15 cellular contexts compared by ENCODE assay signal in genomic region chr16:82938108-82938507, GRCh38.
A peak's percentile ranks its signal among the peaks of the same experiment; 100 is the strongest.
DNase-seq lines count a peak whose midpoint lies in the region; ATAC-seq and TF ChIP-seq lines count a peak whose summit lies in the region.
"Had no signal": no experiment of that assay in that cellular context is flagged by ENCODE, and none has a peak within 500 bp of the region (broad histone marks: within the 10 kb centered on the region; RNA-seq: fewer than 3 reads in every experiment).

No MANE protein-coding gene starts in this region.

- H3K27me3 Mint-ChIP-seq in natural killer cell (ENCODE audit: low read depth in 2 of 2) (no peaks in the 10 kb centered on the region), immature natural killer cell (ENCODE audit: low read depth in 3 of 3) (peaks cover 1 to 19% (median 3%) of the 10 kb centered on the region in 3 donors), neural crest cell (ENCODE audit: low read depth) (peaks cover 4% of the 10 kb centered on the region)
- no peaks in the 10 kb centered on the region for H3K27me3 Mint-ChIP-seq in natural killer cell treated with Interleukin-12 subunit alpha and Interleukin-12 subunit beta and Interleukin-15 and Interleukin-18, amount 100 ng/mL, for 72 hours
- H3K27me3 Mint-ChIP-seq: CD4-positive, alpha-beta T cell had no signal

- no peak for ATAC-seq in natural killer cell
- no peak for ATAC-seq in natural killer cell treated with Interleukin-12 subunit alpha and Interleukin-12 subunit beta and Interleukin-15 and Interleukin-18, amount 100 ng/mL, for 72 hours
- ATAC-seq: A549 had no signal

- no peak for TF ChIP-seq CTCF in natural killer cell (IDR thresholded peaks at IDR 0.05)
- no peak for TF ChIP-seq CTCF in neural crest cell (conservative IDR thresholded peaks at IDR 0.05)

- H3K27ac Mint-ChIP-seq in natural killer cell: peak overlapping the region; percentile 81 to 84
- H3K27ac Mint-ChIP-seq in natural killer cell treated with Interleukin-12 subunit alpha and Interleukin-12 subunit beta and Interleukin-15 and Interleukin-18, amount 100 ng/mL, for 72 hours: no peak overlapping the region
- peak overlapping the region in 4 of 6 donors; percentile 47 to 75 (median 54) for H3K27ac Mint-ChIP-seq in immature natural killer cell
- H3K27ac Mint-ChIP-seq in neural crest cell (ENCODE audit: unreplicated experiment): peak overlapping the region; percentile 12
- H3K27ac Mint-ChIP-seq: CD4-positive, alpha-beta T cell had no signal

- peaks cover 13% of the 10 kb centered on the region for H3K36me3 Mint-ChIP-seq in natural killer cell
- peaks cover 19% of the 10 kb centered on the region for H3K36me3 Mint-ChIP-seq in natural killer cell treated with Interleukin-12 subunit alpha and Interleukin-12 subunit beta and Interleukin-15 and Interleukin-18, amount 100 ng/mL, for 72 hours
- H3K36me3 Mint-ChIP-seq in immature natural killer cell: peaks cover 1 to 10% (median 4%) of the 10 kb centered on the region in 3 donors
- peaks cover 8% of the 10 kb centered on the region for H3K36me3 Mint-ChIP-seq in neural crest cell (ENCODE audit: low read depth)

- H3K9me3 Mint-ChIP-seq in natural killer cell (peaks cover under 1 to 6% of the 10 kb centered on the region in 2 donors), immature natural killer cell (peaks cover 6 to 21% (median 12%) of the 10 kb centered on the region in 6 donors), neural crest cell (peaks cover 12% of the 10 kb centered on the region)
- H3K9me3 Mint-ChIP-seq in natural killer cell treated with Interleukin-12 subunit alpha and Interleukin-12 subunit beta and Interleukin-15 and Interleukin-18, amount 100 ng/mL, for 72 hours: peaks cover 7% of the 10 kb centered on the region

- DNase-seq in NCI-H1092 treated with DMSO at 0.1 percent for 48 hours (lab: John Stamatoyannopoulos, UW) (peak; percentile 46), NCI-H1092 (lab: John Stamatoyannopoulos, UW) (no peak), natural killer cell (no peak), immature natural killer cell (no peak), neural crest cell (ENCODE audit: low read depth, low spot score) (no peak), activated gamma-delta T cell (lab: John Stamatoyannopoulos, UW) (no peak)
- no peak for DNase-seq in natural killer cell treated with Interleukin-12 subunit alpha and Interleukin-12 subunit beta and Interleukin-15 and Interleukin-18, amount 100 ng/mL, for 72 hours (ENCODE audit: low spot score)
- no peak for DNase-seq in stimulated activated CD4-positive, alpha-beta T cell treated with anti-CD3 and anti-CD28 coated beads, Interleukin-12 subunit alpha, Interleukin-12 subunit beta, amount 100 ng/mL, for 4 hours
- DNase-seq: AML-193; CD4-positive, alpha-beta T cell; DMS153; DMS79; GDM1; GM23248 had no signal

- H3K4me3 Mint-ChIP-seq in natural killer cell (no peak overlapping the region), immature natural killer cell (no peak overlapping the region), neural crest cell (no peak overlapping the region)
- no peak overlapping the region for H3K4me3 Mint-ChIP-seq in natural killer cell treated with Interleukin-12 subunit alpha and Interleukin-12 subunit beta and Interleukin-15 and Interleukin-18, amount 100 ng/mL, for 72 hours
- H3K4me3 Mint-ChIP-seq: CD4-positive, alpha-beta T cell had no signal

- intact Hi-C loops in natural killer cell (cut with micrococcal nuclease): loop anchor here (5.0 kb wide), 1 partner anchor 286 kb away; no protein-coding TSS in a partner anchor

- H3K4me1 Mint-ChIP-seq in natural killer cell (peaks cover 56 to 60% of the 10 kb centered on the region in 2 donors), immature natural killer cell (peaks cover 41 to 46% of the 10 kb centered on the region in 2 donors), neural crest cell (peaks cover 4% of the 10 kb centered on the region)
- H3K4me1 Mint-ChIP-seq in natural killer cell treated with Interleukin-12 subunit alpha and Interleukin-12 subunit beta and Interleukin-15 and Interleukin-18, amount 100 ng/mL, for 72 hours (ENCODE audit: low read depth in 2 of 2): peaks cover 39 to 55% of the 10 kb centered on the region in 2 donors

Comparison
In these comparisons a context has a peak if more than half of its experiments do, and no peak if none do; other contexts are left out.
1. H3K27ac Mint-ChIP-seq: peak in natural killer cell (2 of 2), immature natural killer cell (4 of 6) and neural crest cell (single experiment); none in natural killer cell treated with Interleukin-12 subunit alpha and Interleukin-12 subunit beta and Interleukin-15 and Interleukin-18, amount 100 ng/mL, for 72 hours (0 of 2).